ENCODE assay signal across 18 cellular contexts in genomic region chr10:35132727-35133126, GRCh38. TPM values are rescaled to one million over a fixed set of nuclear protein-coding genes. Genes with fewer than 3 reads are reported as not detected.
DNase-seq lines count a peak whose midpoint lies in the region; ATAC-seq, FAIRE-seq and TF ChIP-seq lines count a peak whose summit lies in the region.
"Had no signal": no experiment of that assay in that cellular context is flagged by ENCODE, and none has a peak within 500 bp of the region (broad histone marks: within the 10 kb centered on the region; RNA-seq: fewer than 3 reads in every experiment).

No MANE protein-coding gene starts in this region.

- intact Hi-C loops in activated CD4-positive, alpha-beta T cell treated with anti-CD3 and anti-CD28 coated beads, Interleukin-2, amount 10 ng/mL, durations not matched to agents 24 days and 14 days (cut with micrococcal nuclease), result loop anchor here (1.0 to 2.0 kb wide), 3 partner anchors 17 to 310 kb away; no protein-coding TSS in a partner anchor
- intact Hi-C loops in PC-3 (cut with micrococcal nuclease), result no loop called here

- no peak overlapping the region for H3K27ac ChIP-seq in PC-3 (ENCODE audit: low read length)
- H3K27ac ChIP-seq: C4-2B, right lobe of liver, tibial artery had no signal

- peaks cover 22% of the 10 kb centered on the region; the same call in 1 of the 2 replicates for H4K20me1 ChIP-seq in PC-3 (ENCODE audit: low read length)

- H3K9ac ChIP-seq in PC-3 (ENCODE audit: low read length), result no peak overlapping the region

- H3K4me1 ChIP-seq in PC-3 (ENCODE audit: insufficient read depth, low read length), result peaks cover 36% of the 10 kb centered on the region

- BruUV-seq in PC-3 (replicated peaks; lab: Mats Ljungman, UMichigan), result no TSS peak

- H3K27me3 Mint-ChIP-seq in activated CD4-positive, alpha-beta T cell treated with anti-CD3 and anti-CD28 coated beads, Interleukin-2, amount 10 ng/mL, durations not matched to agents 24 days and 14 days, result no peaks in the 10 kb centered on the region
- no peaks in the 10 kb centered on the region for H3K27me3 Mint-ChIP-seq in activated CD8-positive, alpha-beta T cell treated with anti-CD3 and anti-CD28 coated beads, Interleukin-2, amount 10 ng/mL, durations not matched to agents 7 days and 5 days (ENCODE audit: low read depth)
- no peaks in the 10 kb centered on the region for H3K27me3 Mint-ChIP-seq in naive thymus-derived CD8-positive, alpha-beta T cell

- peaks cover 10% of the 10 kb centered on the region for H3F3A ChIP-seq in PC-3 (ENCODE audit: low read length, unreplicated experiment)

- peak; percentile 91 for FAIRE-seq in GM19239 (lab: Jason Lieb, UNC)
- FAIRE-seq: A204.1 had no signal

- H3K4me3 ChIP-seq in PC-3 (ENCODE audit: low read length), result no peak overlapping the region
- H3K4me3 ChIP-seq: MG63, right lobe of liver, tibial artery had no signal

- ATAC-seq in activated CD8-positive, alpha-beta T cell treated with anti-CD3 and anti-CD28 coated beads, Interleukin-2, amount 10 ng/mL, durations not matched to agents 7 days and 5 days, result no peak
- no peak for ATAC-seq in naive thymus-derived CD8-positive, alpha-beta T cell
- no peak for ATAC-seq in PC-3
- ATAC-seq: right lobe of liver had no signal

- peak overlapping the region; percentile 93 for H3K27ac Mint-ChIP-seq in activated CD4-positive, alpha-beta T cell treated with anti-CD3 and anti-CD28 coated beads, Interleukin-2, amount 10 ng/mL, durations not matched to agents 24 days and 14 days
- peak overlapping the region; percentile 84 for H3K27ac Mint-ChIP-seq in activated CD8-positive, alpha-beta T cell treated with anti-CD3 and anti-CD28 coated beads, Interleukin-2, amount 10 ng/mL, durations not matched to agents 7 days and 5 days
- H3K27ac Mint-ChIP-seq in naive thymus-derived CD8-positive, alpha-beta T cell, result peak overlapping the region; percentile 45 to 98 (median 84)

- H3K9me3 ChIP-seq in PC-3 (ENCODE audit: low read length), result no peaks in the 10 kb centered on the region
- H3K9me3 ChIP-seq: MG63, right lobe of liver, tibial artery had no signal

- peak overlapping the region; percentile 83 for H3K4me3 Mint-ChIP-seq in activated CD4-positive, alpha-beta T cell treated with anti-CD3 and anti-CD28 coated beads, Interleukin-2, amount 10 ng/mL, durations not matched to agents 24 days and 14 days
- H3K4me3 Mint-ChIP-seq in activated CD8-positive, alpha-beta T cell treated with anti-CD3 and anti-CD28 coated beads, Interleukin-2, amount 10 ng/mL, durations not matched to agents 7 days and 5 days, result peak overlapping the region; percentile 59
- peak overlapping the region in 7 of 10 donors; percentile 16 to 68 (median 42) for H3K4me3 Mint-ChIP-seq in naive thymus-derived CD8-positive, alpha-beta T cell

- H3K27me3 ChIP-seq in PC-3 (ENCODE audit: low read length), result no peaks in the 10 kb centered on the region
- H3K27me3 ChIP-seq: MG63, right lobe of liver, tibial artery had no signal

- no peak for DNase-seq in activated CD4-positive, alpha-beta T cell treated with anti-CD3 and anti-CD28 coated beads, Interleukin-2, amount 10 ng/mL, durations not matched to agents 24 days and 14 days
- no peak for DNase-seq in activated CD4-positive, alpha-beta T cell treated with anti-CD3 and anti-CD28 coated beads for 4 hours
- DNase-seq in GM19239 (ENCODE audit: insufficient read length, low spot score), result no peak
- no peak for DNase-seq in activated CD8-positive, alpha-beta T cell treated with anti-CD3 and anti-CD28 coated beads, Interleukin-2, amount 10 ng/mL, durations not matched to agents 7 days and 5 days
- no peak for DNase-seq in naive thymus-derived CD8-positive, alpha-beta T cell
- DNase-seq in HPDE6-E6E7 (ENCODE audit: extremely low spot score), result no peak
- DNase-seq in PC-3, result no peak
- DNase-seq in cerebellar nuclear complex (lab: John Stamatoyannopoulos, UW), result no peak
- DNase-seq: activated CD4-positive, alpha-beta T cell treated with anti-CD3 and anti-CD28 coated beads for 1 hour; HCEC 1CT; MG63; NCI-H2107; NCI-H69; right lobe of liver; RPMI8226; tibial artery had no signal

- CTCF ChIA-PET in activated CD8-positive, alpha-beta T cell treated with anti-CD3 and anti-CD28 coated beads, Interleukin-2, amount 10 ng/mL, durations not matched to agents 7 days and 5 days (lab: Charles Lee), result interaction anchor here (1.0 to 20.9 kb wide), 6 partner anchors 10 to 87 kb away, joined by 3 to 323 read pairs (median 8); no protein-coding TSS in a partner anchor
- CTCF ChIA-PET in PC-3 (lab: Charles Lee), result interaction anchor here (1.7 kb wide), 1 partner anchor 63 kb away, joined by 6 read pairs; no protein-coding TSS in a partner anchor

- H3K4me2 ChIP-seq in PC-3 (ENCODE audit: low read length), result no peak overlapping the region

- peaks cover 83% of the 10 kb centered on the region for H3K79me2 ChIP-seq in PC-3 (ENCODE audit: low read length)

- no peaks in the 10 kb centered on the region for H3K9me2 ChIP-seq in PC-3 (replicated peaks; ENCODE audit: low read length)

- no peaks in the 10 kb centered on the region for H3K36me3 ChIP-seq in PC-3 (ENCODE audit: low read depth, low read length)
- H3K36me3 ChIP-seq: MG63, right lobe of liver, tibial artery had no signal

- TF ChIP-seq CTCF in PC-3 (conservative IDR thresholded peaks at IDR 0.05; ENCODE audit: low read depth, low read length), result no peak

- H3K9me3 Mint-ChIP-seq in activated CD4-positive, alpha-beta T cell treated with anti-CD3 and anti-CD28 coated beads, Interleukin-2, amount 10 ng/mL, durations not matched to agents 24 days and 14 days, result no peaks in the 10 kb centered on the region
- H3K9me3 Mint-ChIP-seq in activated CD8-positive, alpha-beta T cell treated with anti-CD3 and anti-CD28 coated beads, Interleukin-2, amount 10 ng/mL, durations not matched to agents 7 days and 5 days (ENCODE audit: insufficient read depth), result no peaks in the 10 kb centered on the region
- no peaks in the 10 kb centered on the region for H3K9me3 Mint-ChIP-seq in naive thymus-derived CD8-positive, alpha-beta T cell

- peaks cover 54% of the 10 kb centered on the region for H3K4me1 Mint-ChIP-seq in activated CD4-positive, alpha-beta T cell treated with anti-CD3 and anti-CD28 coated beads, Interleukin-2, amount 10 ng/mL, durations not matched to agents 24 days and 14 days
- peaks cover 74% of the 10 kb centered on the region for H3K4me1 Mint-ChIP-seq in activated CD8-positive, alpha-beta T cell treated with anti-CD3 and anti-CD28 coated beads, Interleukin-2, amount 10 ng/mL, durations not matched to agents 7 days and 5 days (ENCODE audit: low read depth)
- H3K4me1 Mint-ChIP-seq in naive thymus-derived CD8-positive, alpha-beta T cell, result peaks cover 12 to 67% (median 59%) of the 10 kb centered on the region in 4 donors

- H2AFZ ChIP-seq in PC-3 (ENCODE audit: low read length), result no peak overlapping the region

- POLR2A ChIA-PET in activated CD8-positive, alpha-beta T cell treated with anti-CD3 and anti-CD28 coated beads, Interleukin-2, amount 10 ng/mL, durations not matched to agents 7 days and 5 days (lab: Charles Lee), result interaction anchor here (1.0 to 4.6 kb wide), 3 partner anchors 9 to 63 kb away, joined by 3 to 42 read pairs (median 14); no protein-coding TSS in a partner anchor
- POLR2A ChIA-PET in naive thymus-derived CD8-positive, alpha-beta T cell (lab: Charles Lee), result interaction anchor here (1.2 to 1.8 kb wide), 2 partner anchors 17 to 63 kb away, joined by 5 to 6 read pairs; no protein-coding TSS in a partner anchor
- POLR2A ChIA-PET in PC-3 (lab: Charles Lee; ENCODE audit: unreplicated experiment), result no interaction called here

- H3K36me3 Mint-ChIP-seq in activated CD4-positive, alpha-beta T cell treated with anti-CD3 and anti-CD28 coated beads, Interleukin-2, amount 10 ng/mL, durations not matched to agents 24 days and 14 days (ENCODE audit: low read depth), result peaks cover 12% of the 10 kb centered on the region
- peaks cover 18% of the 10 kb centered on the region for H3K36me3 Mint-ChIP-seq in activated CD8-positive, alpha-beta T cell treated with anti-CD3 and anti-CD28 coated beads, Interleukin-2, amount 10 ng/mL, durations not matched to agents 7 days and 5 days (ENCODE audit: low read depth)
- no peaks in the 10 kb centered on the region for H3K36me3 Mint-ChIP-seq in naive thymus-derived CD8-positive, alpha-beta T cell

RNA-seq across cellular contexts. Expression of gene CREM, which starts 6.1 kb away (rescaled TPM):
- 87.0 and 87.8 TPM in 2 replicates for total RNA-seq in activated CD4-positive, alpha-beta T cell treated with anti-CD3 and anti-CD28 coated beads, Interleukin-2, amount 10 ng/mL, durations not matched to agents 24 days and 14 days
- total RNA-seq in activated CD8-positive, alpha-beta T cell treated with anti-CD3 and anti-CD28 coated beads, Interleukin-2, amount 10 ng/mL, durations not matched to agents 7 days and 5 days, result 10 to 100 TPM; 78.3 to 84.1 TPM
- total RNA-seq in naive thymus-derived CD8-positive, alpha-beta T cell, result 10 to 100 TPM; 16.4 to 17.1 TPM
- polyA plus RNA-seq in naive thymus-derived CD8-positive, alpha-beta T cell, result 10 to 100 TPM; 20.4 to 29.6 (median 23.7) TPM
- total RNA-seq in PC-3 (2014; rRNA removed), result 150 and 195 TPM in 2 replicates

RNA-seq across cellular contexts. Expression of gene CUL2, which starts 42.6 kb away (rescaled TPM):
- total RNA-seq in activated CD4-positive, alpha-beta T cell treated with anti-CD3 and anti-CD28 coated beads, Interleukin-2, amount 10 ng/mL, durations not matched to agents 24 days and 14 days, result 50.2 and 50.4 TPM in 2 replicates
- total RNA-seq in activated CD8-positive, alpha-beta T cell treated with anti-CD3 and anti-CD28 coated beads, Interleukin-2, amount 10 ng/mL, durations not matched to agents 7 days and 5 days, result 10 to 100 TPM; 33.8 to 38.7 TPM
- total RNA-seq in naive thymus-derived CD8-positive, alpha-beta T cell, result 10 to 100 TPM; 37.3 to 37.6 TPM
- 10 to 100 TPM; 21.9 to 25.8 (median 22.5) TPM for polyA plus RNA-seq in naive thymus-derived CD8-positive, alpha-beta T cell
- 119 and 129 TPM in 2 replicates for total RNA-seq in PC-3 (2014; rRNA removed)
